In the genomic region with DNA sequence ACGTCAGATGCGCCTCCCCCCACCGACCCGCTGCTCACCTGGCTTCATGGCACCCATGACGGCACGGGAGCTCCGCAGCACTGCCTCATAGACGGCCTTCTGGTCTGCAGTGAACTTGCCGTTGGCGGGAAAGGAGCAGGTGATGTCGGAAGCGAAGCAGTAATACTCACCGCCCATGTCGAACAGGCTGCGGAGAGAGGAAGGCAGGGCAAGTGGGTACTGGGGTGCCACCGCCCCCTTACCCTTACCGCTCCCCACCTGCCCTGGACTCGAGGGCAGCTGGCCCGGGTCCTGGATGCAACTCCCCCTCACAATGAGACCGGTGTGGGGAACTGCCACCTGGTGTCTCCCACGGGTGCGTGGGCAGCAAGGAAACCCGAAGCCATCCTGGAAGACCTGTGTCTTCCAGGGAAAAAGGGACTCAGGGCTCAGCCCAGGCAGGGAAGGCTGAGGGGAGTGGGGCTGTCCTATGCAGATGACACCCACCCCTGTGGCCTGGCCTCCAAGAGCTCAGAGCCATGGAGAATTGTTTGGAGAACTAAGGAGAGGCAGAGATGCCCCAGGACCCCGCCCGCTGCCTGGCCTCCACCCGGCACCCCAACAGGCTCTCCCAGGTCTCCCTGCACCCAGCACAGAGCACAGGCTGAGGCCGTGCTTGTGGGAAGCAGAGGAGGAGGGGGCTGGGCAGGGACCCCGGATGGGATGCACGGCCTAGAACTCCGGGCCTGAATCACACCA, we compare ENCODE assay signal across 11 cellular contexts.
"Had no signal": no experiment of that assay in that cellular context is flagged by ENCODE, and none has a peak within 500 bp of the region (broad histone marks: within the 10 kb centered on the region; RNA-seq: fewer than 3 reads in every experiment).

No MANE protein-coding gene starts in this region.

- ATAC-seq: activated CD8-positive, alpha-beta memory T cell treated with anti-CD3 and anti-CD28 coated beads, Interleukin-2, amount 10 ng/mL, durations not matched to agents 7 days and 5 days; activated T-cell treated with anti-CD3 and anti-CD28 coated beads, Interleukin-2, amount 50 U/mL, for 4 hours; natural killer cell treated with Interleukin-12 subunit alpha and Interleukin-12 subunit beta and Interleukin-15 and Interleukin-18, amount 100 ng/mL, for 72 hours had no signal

- H3K27me3 Mint-ChIP-seq: activated CD8-positive, alpha-beta memory T cell treated with anti-CD3 and anti-CD28 coated beads, Interleukin-2, amount 10 ng/mL, durations not matched to agents 7 days and 5 days; activated naive CD8-positive, alpha-beta T cell treated with anti-CD3 and anti-CD28 coated beads for 36 hours; natural killer cell treated with Interleukin-12 subunit alpha and Interleukin-12 subunit beta and Interleukin-15 and Interleukin-18, amount 100 ng/mL, for 72 hours had no signal

- H3K4me3 ChIP-seq: ascending aorta, vagina had no signal

- H3K27ac Mint-ChIP-seq: activated CD8-positive, alpha-beta memory T cell treated with anti-CD3 and anti-CD28 coated beads, Interleukin-2, amount 10 ng/mL, durations not matched to agents 7 days and 5 days; activated naive CD8-positive, alpha-beta T cell treated with anti-CD3 and anti-CD28 coated beads for 36 hours; natural killer cell treated with Interleukin-12 subunit alpha and Interleukin-12 subunit beta and Interleukin-15 and Interleukin-18, amount 100 ng/mL, for 72 hours had no signal

- H3K4me3 Mint-ChIP-seq: activated CD8-positive, alpha-beta memory T cell treated with anti-CD3 and anti-CD28 coated beads, Interleukin-2, amount 10 ng/mL, durations not matched to agents 7 days and 5 days; activated naive CD8-positive, alpha-beta T cell treated with anti-CD3 and anti-CD28 coated beads for 36 hours; activated T-cell treated with anti-CD3 and anti-CD28 coated beads, Interleukin-2, amount 50 U/mL, for 4 hours; natural killer cell treated with Interleukin-12 subunit alpha and Interleukin-12 subunit beta and Interleukin-15 and Interleukin-18, amount 100 ng/mL, for 72 hours had no signal

- H3K9me3 ChIP-seq: ascending aorta, vagina had no signal

- H3K9me3 Mint-ChIP-seq: activated naive CD8-positive, alpha-beta T cell treated with anti-CD3 and anti-CD28 coated beads for 36 hours; activated T-cell treated with anti-CD3 and anti-CD28 coated beads, Interleukin-2, amount 50 U/mL, for 4 hours; natural killer cell treated with Interleukin-12 subunit alpha and Interleukin-12 subunit beta and Interleukin-15 and Interleukin-18, amount 100 ng/mL, for 72 hours had no signal

- DNase-seq: activated CD4-positive, alpha-beta T cell treated with anti-CD3 and anti-CD28 coated beads, Interleukin-2, amount 50 U/mL, for 48 hours; activated CD4-positive, CD25-positive, alpha-beta regulatory T cell treated with anti-CD3 and anti-CD28 coated beads, Interleukin-2, amount 50 U/mL, for 72 hours; activated CD8-positive, alpha-beta memory T cell treated with anti-CD3 and anti-CD28 coated beads, Interleukin-2, amount 10 ng/mL, durations not matched to agents 7 days and 5 days; activated effector memory CD4-positive, alpha-beta T cell treated with anti-CD3 and anti-CD28 coated beads, Interleukin-2, amount 50 U/mL, for 16 hours; activated naive CD8-positive, alpha-beta T cell treated with anti-CD3 and anti-CD28 coated beads for 36 hours; activated T-cell treated with anti-CD3 and anti-CD28 coated beads, Interleukin-2, amount 50 U/mL, for 4 hours; foreskin melanocyte; small intestine had no signal

- H3K4me1 Mint-ChIP-seq: activated naive CD8-positive, alpha-beta T cell treated with anti-CD3 and anti-CD28 coated beads for 36 hours had no signal

- H3K27me3 ChIP-seq: ascending aorta, vagina had no signal

- H3K36me3 Mint-ChIP-seq: activated CD8-positive, alpha-beta memory T cell treated with anti-CD3 and anti-CD28 coated beads, Interleukin-2, amount 10 ng/mL, durations not matched to agents 7 days and 5 days; activated naive CD8-positive, alpha-beta T cell treated with anti-CD3 and anti-CD28 coated beads for 36 hours; natural killer cell treated with Interleukin-12 subunit alpha and Interleukin-12 subunit beta and Interleukin-15 and Interleukin-18, amount 100 ng/mL, for 72 hours had no signal

- H3K36me3 ChIP-seq: ascending aorta, vagina had no signal

- H3K27ac ChIP-seq: ascending aorta, vagina had no signal
